Comparison of ENCODE assay signal across 15 cellular contexts in the genomic region with DNA sequence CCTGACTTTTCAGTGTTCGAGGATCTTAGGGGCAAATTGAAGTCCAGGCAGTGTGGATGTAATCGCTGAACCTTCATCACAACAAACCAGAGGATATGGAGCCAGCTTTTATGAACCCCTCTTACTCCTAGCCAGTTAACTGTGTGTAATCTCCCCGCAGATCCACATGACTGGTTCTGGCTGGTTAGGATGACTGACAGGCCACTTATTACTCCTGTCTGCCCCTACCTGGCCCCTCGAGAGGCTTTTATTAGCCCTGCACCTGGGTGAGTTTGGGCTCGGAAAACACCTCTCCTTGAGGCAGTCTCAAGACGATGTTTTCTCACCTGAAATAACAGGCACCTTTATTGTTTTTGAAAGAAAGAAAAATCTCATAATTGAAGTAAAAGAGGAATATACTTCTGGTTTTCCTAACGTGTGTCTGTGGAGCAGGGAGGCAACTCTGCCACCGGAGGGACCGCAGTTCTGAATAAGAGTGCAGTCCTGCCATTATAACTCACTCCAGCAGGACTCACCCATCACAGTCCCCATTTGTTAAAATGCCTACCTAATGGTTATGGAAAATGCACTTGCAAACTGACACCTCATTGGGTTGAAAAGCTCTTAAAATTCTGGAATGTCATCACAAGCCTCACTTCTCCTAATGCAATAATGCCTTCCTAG.
A peak's percentile ranks its signal among the peaks of the same experiment; 100 is the strongest.
DNase-seq lines count a peak whose midpoint lies in the region; ATAC-seq, FAIRE-seq and TF ChIP-seq lines count a peak whose summit lies in the region.
"Had no signal": no experiment of that assay in that cellular context is flagged by ENCODE, and none has a peak within 500 bp of the region (broad histone marks: within the 10 kb centered on the region; RNA-seq: fewer than 3 reads in every experiment).

No MANE protein-coding gene starts in this region.

- CTCF ChIA-PET in GM12878 (lab: Yijun Ruan, JAX): interaction anchor here (2.1 kb wide), 1 partner anchor 10 kb away, joined by 13 read pairs; no protein-coding TSS in a partner anchor

- TF ChIP-seq POLR2A in GM12878 (IDR thresholded peaks at IDR 0.05; ENCODE audit: low read depth, low read length): no peak

- H3K27ac Mint-ChIP-seq in neural crest cell (ENCODE audit: unreplicated experiment): no peak overlapping the region
- H3K27ac Mint-ChIP-seq: activated naive CD4-positive, alpha-beta T cell treated with anti-CD3 and anti-CD28 coated beads, Interleukin-2, amount 50 U/mL, for 72 hours; natural killer cell treated with Interleukin-12 subunit alpha and Interleukin-12 subunit beta and Interleukin-15 and Interleukin-18, amount 100 ng/mL, for 72 hours had no signal

- H3K9ac ChIP-seq in GM12878 (ENCODE audit: control insufficient read depth, insufficient read depth, low read length): no peak overlapping the region

- H3K27ac ChIP-seq in GM12878 (ENCODE audit: control insufficient read depth, insufficient read depth): no peak overlapping the region
- H3K27ac ChIP-seq: thyroid gland had no signal

- peaks cover 25% of the 10 kb centered on the region for H3K4me1 Mint-ChIP-seq in neural crest cell

- H3K27me3 ChIP-seq in GM12878 (replicated peaks in 1 of 2; ENCODE audit: control insufficient read depth in 2 of 2, insufficient read depth in 2 of 2, low read length in 1 of 2): no peaks in the 10 kb centered on the region; a peak in 1 of 4 replicates
- H3K27me3 ChIP-seq: thyroid gland had no signal

- H3K27me3 Mint-ChIP-seq in neural crest cell (ENCODE audit: low read depth): peaks cover 75% of the 10 kb centered on the region

- H3K79me2 ChIP-seq in GM12878 (ENCODE audit: control insufficient read depth, insufficient read depth, low read length): no peaks in the 10 kb centered on the region

- H3K4me3 ChIP-seq in GM12878: no peak overlapping the region
- H3K4me3 ChIP-seq: thyroid gland had no signal

- H4K20me1 ChIP-seq in GM12878 (ENCODE audit: control insufficient read depth, insufficient read depth): no peaks in the 10 kb centered on the region

- H2AFZ ChIP-seq in GM12878 (ENCODE audit: control insufficient read depth, low read depth, low read length): no peak overlapping the region

- ATAC-seq in GM12878: peak; percentile 50
- ATAC-seq: activated naive CD4-positive, alpha-beta T cell treated with anti-CD3 and anti-CD28 coated beads, Interleukin-2, amount 50 U/mL, for 72 hours; natural killer cell treated with Interleukin-12 subunit alpha and Interleukin-12 subunit beta and Interleukin-15 and Interleukin-18, amount 100 ng/mL, for 72 hours had no signal

- H3K4me3 Mint-ChIP-seq in neural crest cell: no peak overlapping the region
- H3K4me3 Mint-ChIP-seq: natural killer cell treated with Interleukin-12 subunit alpha and Interleukin-12 subunit beta and Interleukin-15 and Interleukin-18, amount 100 ng/mL, for 72 hours had no signal

- in situ Hi-C loops in GM12878 (cut with MboI): no loop called here

- TF ChIP-seq EP300 in GM12878 (IDR thresholded peaks at IDR 0.05; ENCODE audit: borderline replicate concordance in 1 of 2, control insufficient read depth in 1 of 2, low read depth in 2 of 2, low read length in 2 of 2): no peak

- BruUV-seq in GM12878 (replicated peaks; lab: Mats Ljungman, UMichigan): no TSS peak

- DNase-seq in NCI-H2029 (lab: John Stamatoyannopoulos, UW) (peak; percentile 0), NCI-H2029 treated with DMSO at 0.1 percent for 48 hours (lab: John Stamatoyannopoulos, UW) (no peak), NCI-H1105 treated with DMSO at 0.1 percent for 48 hours (lab: John Stamatoyannopoulos, UW) (peak; percentile 74), GM12878 (ENCODE audit: low read depth, low spot score) (no peak), neural crest cell (ENCODE audit: low read depth, low spot score) (no peak), mesenteric fat pad (ENCODE audit: low spot score) (no peak)
- DNase-seq in activated T-cell treated with anti-CD3 and anti-CD28 coated beads, Interleukin-2, amount 50 U/mL, for 1 hour: no peak
- DNase-seq in activated CD8-positive, alpha-beta memory T cell treated with anti-CD3 and anti-CD28 coated beads for 24 hours: no peak
- DNase-seq: kidney glomerular epithelial cell, small intestine, T-helper 2 cell, thyroid gland had no signal

- peaks cover 20% of the 10 kb centered on the region for H3K4me1 ChIP-seq in GM12878 (ENCODE audit: control insufficient read depth, insufficient read depth, low read length)

- no peak for FAIRE-seq in GM12878 (lab: Jason Lieb, UNC)
- FAIRE-seq: colon, small intestine had no signal

- TF ChIP-seq CTCF in GM12878 (IDR thresholded peaks at IDR 0.05 in 2 of 3, conservative IDR thresholded peaks at IDR 0.05 in 1 of 3; ENCODE audit: control insufficient read depth in 2 of 3, extremely low read depth in 1 of 3, insufficient read depth in 1 of 3, low read depth in 3 of 3, low read length in 3 of 3): no peak
- peak; percentile 25 for TF ChIP-seq CTCF in neural crest cell (conservative IDR thresholded peaks at IDR 0.05)

- TF ChIP-seq RAD21 in GM12878 (IDR thresholded peaks at IDR 0.05; ENCODE audit: insufficient read depth, low read depth, low read length): no peak

- H3K9me3 ChIP-seq in GM12878 (replicated peaks; ENCODE audit: control insufficient read depth, insufficient read depth, low read length): no peaks in the 10 kb centered on the region; the same call in 2 of the 3 replicates
- H3K9me3 ChIP-seq: thyroid gland had no signal

- RAD21 ChIA-PET in GM12878 (lab: Charles Lee; ENCODE audit: unreplicated experiment): interaction anchor here (0.9 to 2.4 kb wide), 2 partner anchors 10 to 97 kb away, joined by 3 to 6 read pairs; no protein-coding TSS in a partner anchor

- under 1% methylated on average over 9 of the region's 9 CpGs for WGBS in GM12878 (ENCODE audit: insufficient coverage, insufficient replicate concordance, low lambda C conversion rate, missing lambda C conversion rate)

- H3K4me2 ChIP-seq in GM12878 (ENCODE audit: control insufficient read depth, insufficient read depth): 0 out of 2 replicates have a peak overlapping the region, but pooled peaks have one; percentile 38

- POLR2A ChIA-PET in GM12878 (lab: Charles Lee): no interaction called here

- no peaks in the 10 kb centered on the region for H3K36me3 Mint-ChIP-seq in neural crest cell (ENCODE audit: low read depth)
- H3K36me3 Mint-ChIP-seq: activated naive CD4-positive, alpha-beta T cell treated with anti-CD3 and anti-CD28 coated beads, Interleukin-2, amount 50 U/mL, for 72 hours; natural killer cell treated with Interleukin-12 subunit alpha and Interleukin-12 subunit beta and Interleukin-15 and Interleukin-18, amount 100 ng/mL, for 72 hours had no signal

- H3K36me3 ChIP-seq in GM12878 (ENCODE audit: control insufficient read depth in 2 of 2, insufficient read depth in 2 of 2, low read length in 1 of 2): no peaks in the 10 kb centered on the region
- H3K36me3 ChIP-seq: thyroid gland had no signal

- H3K9me3 Mint-ChIP-seq in neural crest cell: no peaks in the 10 kb centered on the region
- H3K9me3 Mint-ChIP-seq: activated naive CD4-positive, alpha-beta T cell treated with anti-CD3 and anti-CD28 coated beads, Interleukin-2, amount 50 U/mL, for 72 hours had no signal

- intact Hi-C loops in GM12878 (cut with micrococcal nuclease; ENCODE audit: unreplicated experiment): no loop called here

- SMC1A ChIA-PET in GM12878 (lab: Charles Lee; ENCODE audit: uncharacterized antibody, unreplicated experiment): interaction anchor here (1.3 kb wide), 1 partner anchor 10 kb away, joined by 4 read pairs; no protein-coding TSS in a partner anchor

TF ChIP-seq in GM12878, 131 proteins besides CTCF, POLR2A, EP300 and RAD21:
- TF ChIP-seq, protein P1, sequence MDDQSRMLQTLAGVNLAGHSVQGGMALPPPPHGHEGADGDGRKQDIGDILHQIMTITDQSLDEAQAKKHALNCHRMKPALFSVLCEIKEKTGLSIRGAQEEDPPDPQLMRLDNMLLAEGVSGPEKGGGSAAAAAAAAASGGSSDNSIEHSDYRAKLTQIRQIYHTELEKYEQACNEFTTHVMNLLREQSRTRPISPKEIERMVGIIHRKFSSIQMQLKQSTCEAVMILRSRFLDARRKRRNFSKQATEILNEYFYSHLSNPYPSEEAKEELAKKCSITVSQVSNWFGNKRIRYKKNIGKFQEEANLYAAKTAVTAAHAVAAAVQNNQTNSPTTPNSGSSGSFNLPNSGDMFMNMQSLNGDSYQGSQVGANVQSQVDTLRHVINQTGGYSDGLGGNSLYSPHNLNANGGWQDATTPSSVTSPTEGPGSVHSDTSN (IDR thresholded peaks at IDR 0.05; ENCODE audit: insufficient replicate concordance, low read depth, low read length): peak; percentile 73
- TF ChIP-seq, protein P2, sequence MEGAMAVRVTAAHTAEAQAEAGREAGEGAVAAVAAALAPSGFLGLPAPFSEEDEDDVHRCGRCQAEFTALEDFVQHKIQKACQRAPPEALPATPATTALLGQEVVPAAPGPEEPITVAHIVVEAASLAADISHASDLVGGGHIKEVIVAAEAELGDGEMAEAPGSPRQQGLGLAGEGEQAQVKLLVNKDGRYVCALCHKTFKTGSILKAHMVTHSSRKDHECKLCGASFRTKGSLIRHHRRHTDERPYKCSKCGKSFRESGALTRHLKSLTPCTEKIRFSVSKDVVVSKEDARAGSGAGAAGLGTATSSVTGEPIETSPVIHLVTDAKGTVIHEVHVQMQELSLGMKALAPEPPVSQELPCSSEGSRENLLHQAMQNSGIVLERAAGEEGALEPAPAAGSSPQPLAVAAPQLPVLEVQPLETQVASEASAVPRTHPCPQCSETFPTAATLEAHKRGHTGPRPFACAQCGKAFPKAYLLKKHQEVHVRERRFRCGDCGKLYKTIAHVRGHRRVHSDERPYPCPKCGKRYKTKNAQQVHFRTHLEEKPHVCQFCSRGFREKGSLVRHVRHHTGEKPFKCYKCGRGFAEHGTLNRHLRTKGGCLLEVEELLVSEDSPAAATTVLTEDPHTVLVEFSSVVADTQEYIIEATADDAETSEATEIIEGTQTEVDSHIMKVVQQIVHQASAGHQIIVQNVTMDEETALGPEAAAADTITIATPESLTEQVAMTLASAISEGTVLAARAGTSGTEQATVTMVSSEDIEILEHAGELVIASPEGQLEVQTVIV (IDR thresholded peaks at IDR 0.05; ENCODE audit: borderline replicate concordance, partially characterized antibody): no peak
- TF ChIP-seq, protein P3, sequence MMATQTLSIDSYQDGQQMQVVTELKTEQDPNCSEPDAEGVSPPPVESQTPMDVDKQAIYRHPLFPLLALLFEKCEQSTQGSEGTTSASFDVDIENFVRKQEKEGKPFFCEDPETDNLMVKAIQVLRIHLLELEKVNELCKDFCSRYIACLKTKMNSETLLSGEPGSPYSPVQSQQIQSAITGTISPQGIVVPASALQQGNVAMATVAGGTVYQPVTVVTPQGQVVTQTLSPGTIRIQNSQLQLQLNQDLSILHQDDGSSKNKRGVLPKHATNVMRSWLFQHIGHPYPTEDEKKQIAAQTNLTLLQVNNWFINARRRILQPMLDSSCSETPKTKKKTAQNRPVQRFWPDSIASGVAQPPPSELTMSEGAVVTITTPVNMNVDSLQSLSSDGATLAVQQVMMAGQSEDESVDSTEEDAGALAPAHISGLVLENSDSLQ (IDR thresholded peaks at IDR 0.05): peak; percentile 88
TF ChIP-seq in GM12878: peak in this region for 2.

Comparison
In these comparisons a context has a peak if more than half of its experiments do, and no peak if none do; other contexts are left out.
1. DNase-seq: peak in NCI-H2029 (single experiment) and NCI-H1105 treated with DMSO at 0.1 percent for 48 hours (single experiment); none in NCI-H2029 treated with DMSO at 0.1 percent for 48 hours (single experiment), GM12878 (single experiment), neural crest cell (single experiment), mesenteric fat pad (single experiment), activated T-cell treated with anti-CD3 and anti-CD28 coated beads, Interleukin-2, amount 50 U/mL, for 1 hour (single experiment) and activated CD8-positive, alpha-beta memory T cell treated with anti-CD3 and anti-CD28 coated beads for 24 hours (single experiment).